10 cellular contexts compared by ENCODE assay signal in the genomic region with DNA sequence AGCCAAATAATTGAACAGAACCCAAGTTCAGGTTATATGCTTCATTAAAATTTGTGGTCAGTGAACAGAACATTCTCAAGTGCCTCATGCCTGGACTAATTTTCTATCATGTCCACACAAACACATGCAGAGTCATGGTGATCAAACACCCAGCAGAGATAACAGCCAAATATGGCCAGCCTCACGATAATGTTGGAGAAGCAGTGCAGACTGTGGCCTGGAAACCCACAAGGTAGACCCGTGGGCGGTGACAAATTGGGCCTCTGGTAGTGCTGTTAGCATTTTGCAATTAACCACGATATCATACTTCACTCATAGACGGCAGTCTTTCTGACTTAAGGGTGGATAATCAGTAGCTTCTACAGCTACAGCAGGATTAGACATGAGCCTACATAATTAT. TPM values are rescaled to one million over a fixed set of nuclear protein-coding genes. Genes with fewer than 3 reads are reported as not detected.
DNase-seq lines count a peak whose midpoint lies in the region; ATAC-seq, FAIRE-seq and TF ChIP-seq lines count a peak whose summit lies in the region.
"Had no signal": no experiment of that assay in that cellular context is flagged by ENCODE, and none has a peak within 500 bp of the region (broad histone marks: within the 10 kb centered on the region; RNA-seq: fewer than 3 reads in every experiment).

No MANE protein-coding gene starts in this region.

- no TSS peak for BruUV-seq in K562 (replicated peaks; lab: Mats Ljungman, UMichigan)

- H3K9me2 ChIP-seq in Loucy (replicated peaks; ENCODE audit: low read depth, low read length) = no peaks in the 10 kb centered on the region

- no peak for TF ChIP-seq CTCF in Loucy (conservative IDR thresholded peaks at IDR 0.05; ENCODE audit: low read length)
- peak; percentile 15 to 50 (median 24); a peak in 3 of 6 replicates for TF ChIP-seq CTCF in K562 (IDR thresholded peaks at IDR 0.05 in 2 of 3, conservative IDR thresholded peaks at IDR 0.05 in 1 of 3; ENCODE audit: insufficient read depth in 2 of 3, low read depth in 1 of 3, low read length in 3 of 3)

- FAIRE-seq in K562 (lab: Jason Lieb, UNC) = peak; percentile 99

- no peaks in the 10 kb centered on the region for H3K9me3 Mint-ChIP-seq in activated T-cell treated with anti-CD3 and anti-CD28 coated beads, Interleukin-2, amount 50 U/mL, for 4 hours

- peak overlapping the region; percentile 32 for H3K27ac ChIP-seq in K562 (ENCODE audit: extremely low read depth, low read depth, low read length)
- H3K27ac ChIP-seq: skin epidermis, transverse colon had no signal

- H3K9me1 ChIP-seq in K562 (ENCODE audit: control insufficient read depth, insufficient read depth, low read length) = no peaks in the 10 kb centered on the region

- TF ChIP-seq POLR2A in K562 (conservative IDR thresholded peaks at IDR 0.05) = no peak

- H3K4me1 ChIP-seq in Loucy (ENCODE audit: insufficient read depth, low read length, poor library complexity, severe bottlenecking) (peaks cover 3% of the 10 kb centered on the region), K562 (replicated peaks in 1 of 2; ENCODE audit: control insufficient read depth in 2 of 2, insufficient read depth in 2 of 2, low read length in 2 of 2) (peaks cover 0 to 9% of the 10 kb centered on the region in 2 experiments; a peak in 2 of 5 replicates)
- H3K4me1 ChIP-seq: transverse colon had no signal

- peak overlapping the region; percentile 42 for H3K4me2 ChIP-seq in Loucy (ENCODE audit: low read depth, low read length, poor library complexity, severe bottlenecking)
- 0 out of 2 replicates have a peak overlapping the region, but pooled peaks have one; percentile 1 for H3K4me2 ChIP-seq in K562 (ENCODE audit: insufficient read depth, low read length)

- H3K27me3 Mint-ChIP-seq in activated T-cell treated with anti-CD3 and anti-CD28 coated beads, Interleukin-2, amount 50 U/mL, for 4 hours (ENCODE audit: low read depth) = peaks cover 13% of the 10 kb centered on the region

- CTCF ChIA-PET in K562 (lab: Yijun Ruan, JAX; ENCODE audit: low intra/inter-chr PET ratio) = interaction anchor here (0.6 kb wide), 1 partner anchor 328 kb away, joined by 3 read pairs; no protein-coding TSS in a partner anchor

- no peaks in the 10 kb centered on the region for H3K79me2 ChIP-seq in Loucy (ENCODE audit: insufficient read depth, low read length)
- no peaks in the 10 kb centered on the region for H3K79me2 ChIP-seq in K562 (ENCODE audit: control insufficient read depth, insufficient read depth, low read length)

- no peaks in the 10 kb centered on the region for H3K4me1 Mint-ChIP-seq in activated T-cell treated with anti-CD3 and anti-CD28 coated beads, Interleukin-2, amount 50 U/mL, for 4 hours (ENCODE audit: low read depth)

- no peak overlapping the region for H3K4me3 Mint-ChIP-seq in activated T-cell treated with anti-CD3 and anti-CD28 coated beads, Interleukin-2, amount 50 U/mL, for 4 hours

- intact Hi-C loops in K562 (cut with micrococcal nuclease) = loop anchor here (5.0 kb wide), 1 partner anchor 46 kb away; no protein-coding TSS in a partner anchor

- no peak overlapping the region for H3K4me3 ChIP-seq in Loucy (ENCODE audit: low read length, poor library complexity, severe bottlenecking)
- H3K4me3 ChIP-seq in K562 = no peak overlapping the region
- H3K4me3 ChIP-seq: skin epidermis, transverse colon had no signal

- H3F3A ChIP-seq in Loucy (ENCODE audit: low read depth) = no peaks in the 10 kb centered on the region

- ATAC-seq in activated T-cell treated with anti-CD3 and anti-CD28 coated beads, Interleukin-2, amount 50 U/mL, for 4 hours = peak; percentile 46 to 74
- ATAC-seq in K562 = peak; percentile 98
- no peak for ATAC-seq in HG03039 (IDR thresholded peaks at IDR 0.05; ENCODE audit: unreplicated experiment)

- TF ChIP-seq EP300 in K562 (IDR thresholded peaks at IDR 0.05; ENCODE audit: low read length) = peak; percentile 83

- H3K36me3 ChIP-seq in Loucy (ENCODE audit: insufficient read depth, low read length) = no peaks in the 10 kb centered on the region
- H3K36me3 ChIP-seq in K562 (ENCODE audit: control insufficient read depth, insufficient read depth, low read length) = no peaks in the 10 kb centered on the region
- H3K36me3 ChIP-seq: transverse colon had no signal

- 2% methylated on average over 5 of the region's 5 CpGs for WGBS in K562 (ENCODE audit: insufficient coverage, low coverage, missing lambda C conversion rate)

- H3K36me3 Mint-ChIP-seq in activated T-cell treated with anti-CD3 and anti-CD28 coated beads, Interleukin-2, amount 50 U/mL, for 4 hours (ENCODE audit: insufficient read depth) = no peaks in the 10 kb centered on the region

- DNase-seq in activated T-cell treated with anti-CD3 and anti-CD28 coated beads, Interleukin-2, amount 50 U/mL, for 4 hours = no peak
- DNase-seq in activated T-cell treated with anti-CD3 and anti-CD28 coated beads, Interleukin-2, amount 50 U/mL, for 1 hour = no peak
- DNase-seq in K562 (ENCODE audit: extremely low read depth in 1 of 4, low spot score in 3 of 4) (peak; percentile 68 to 88 (median 75)), NCI-H774 (lab: John Stamatoyannopoulos, UW) (no peak), LoVo (ENCODE audit: low spot score) (no peak)
- peak; percentile 10 for DNase-seq in stimulated activated CD8-positive, alpha-beta memory T cell treated with anti-CD3 and anti-CD28 coated beads, Interleukin-12 subunit alpha, Interleukin-12 subunit beta, amount 100 ng/mL, for 24 hours (ENCODE audit: extremely low read depth)
- DNase-seq: transverse colon had no signal

- no peak overlapping the region for H2AFZ ChIP-seq in Loucy (ENCODE audit: low read length)
- H2AFZ ChIP-seq in K562 (ENCODE audit: low read depth, low read length) = no peak overlapping the region

- in situ Hi-C loops in K562 (cut with MboI) = no loop called here

- H3K27me3 ChIP-seq in Loucy (ENCODE audit: insufficient read depth, low read length, poor library complexity, severe bottlenecking) (no peaks in the 10 kb centered on the region), K562 (ENCODE audit: control insufficient read depth in 2 of 2, insufficient read depth in 2 of 2, low read length in 2 of 2) (no peaks in the 10 kb centered on the region; a peak in 1 of 5 replicates)
- H3K27me3 ChIP-seq: transverse colon had no signal

- H3K9me3 ChIP-seq in Loucy (ENCODE audit: insufficient read depth, low read depth, low read length) (no peaks in the 10 kb centered on the region), K562 (replicated peaks; ENCODE audit: control insufficient read depth, insufficient read depth, low read depth, low read length) (no peaks in the 10 kb centered on the region)
- H3K9me3 ChIP-seq: transverse colon had no signal

- POLR2A ChIA-PET in K562 (lab: Yijun Ruan, JAX) = no interaction called here

- no peak for TF ChIP-seq RAD21 in K562 (CRISPR knock-in tag; conservative IDR thresholded peaks at IDR 0.05 in 1 of 2, IDR thresholded peaks at IDR 0.05 in 1 of 2)

- H3K9ac ChIP-seq in Loucy (ENCODE audit: low read depth, low read length, poor library complexity, severe bottlenecking) = no peak overlapping the region
- H3K9ac ChIP-seq in K562 (ENCODE audit: insufficient read depth in 1 of 2, low read depth in 2 of 2, low read length in 2 of 2) = no peak overlapping the region

- H4K20me1 ChIP-seq in Loucy (ENCODE audit: insufficient read depth, low read length, poor library complexity, severe bottlenecking) = no peaks in the 10 kb centered on the region
- no peaks in the 10 kb centered on the region for H4K20me1 ChIP-seq in K562 (replicated peaks; ENCODE audit: control insufficient read depth, insufficient read depth, low read length)

TF ChIP-seq in K562, 482 proteins besides CTCF, POLR2A, EP300 and RAD21 (continues in another document):
- TF ChIP-seq LEF1 (IDR thresholded peaks at IDR 0.05) = peak; percentile 88

RNA-seq across cellular contexts. Expression of a gene that starts 35.0 kb away (rescaled TPM):
- 10 to 100 TPM; 22.2 to 31.9 (median 26.4) TPM for total RNA-seq in activated T-cell treated with anti-CD3 and anti-CD28 coated beads, Interleukin-2, amount 50 U/mL, for 4 hours
- 51.5 and 98.5 TPM in 2 replicates for total RNA-seq in K562 (2011; cell fraction: chromatin; rRNA removed; ENCODE audit: low replicate concordance)
- 19.5 and 33.3 TPM in 2 replicates for total RNA-seq in K562 (2011; cell fraction: nucleolus; rRNA removed)
- total RNA-seq in K562 (2011; cell fraction: nucleoplasm; rRNA removed) = 28.0 and 37.8 TPM in 2 replicates
- 12.6 and 13.3 TPM in 2 replicates for total RNA-seq in K562 (2014; rRNA removed)
- 18.1 and 18.5 TPM in 2 replicates for total RNA-seq in K562 (2014; rRNA removed; fragmentation: Illumina TruSeq; extraction: Trizol)
- 13.5 and 15.8 TPM in 2 replicates for total RNA-seq in K562 (2015; rRNA removed; fragmentation: Illumina TruSeq; extraction: Trizol)
- 17.3 and 21.5 TPM in 2 replicates for total RNA-seq in K562 (2021)
- polyA plus RNA-seq in K562 (2011; rRNA removed) = 12.4 and 13.2 TPM in 2 replicates
- 3.6 and 6.2 TPM in 2 replicates for polyA plus RNA-seq in K562 (2011; cell fraction: cytosol; rRNA removed)
- polyA plus RNA-seq in K562 (2011; cell fraction: nucleus; rRNA removed) = 15.2 and 18.6 TPM in 2 replicates
- polyA plus RNA-seq in K562 (2012) = 10.8 and 11.4 TPM in 2 replicates
- 10.2 and 13.7 TPM in 2 replicates for polyA plus RNA-seq in K562 (2014; fragmentation: Illumina TruSeq; extraction: Trizol)
- polyA plus RNA-seq in K562 (2014; fragmentation: Nextera tagmentation; extraction: Ambion mirVana) = 1 to 10 TPM; 2.1 to 2.5 TPM
- polyA plus RNA-seq in K562 (2014; rRNA removed) = 7.9 and 9.1 TPM in 2 replicates
- 47.7 and 54.5 TPM in 2 replicates for polyA minus RNA-seq in K562 (2011; rRNA and poly(A)+ RNA removed)
- polyA minus RNA-seq in K562 (2011; cell fraction: cytosol; rRNA and poly(A)+ RNA removed) = 13.7 and 14.8 TPM in 2 replicates
- polyA minus RNA-seq in K562 (2011; cell fraction: nucleus; rRNA and poly(A)+ RNA removed) = 51.6 and 66.0 TPM in 2 replicates

RNA-seq across cellular contexts. Expression of a gene that starts 52.5 kb away (rescaled TPM):
- 1 to 10 TPM; 5.1 to 5.7 (median 5.6) TPM for total RNA-seq in activated T-cell treated with anti-CD3 and anti-CD28 coated beads, Interleukin-2, amount 50 U/mL, for 4 hours
- 12.5 and 31.3 TPM in 2 replicates for total RNA-seq in K562 (2011; cell fraction: chromatin; rRNA removed; ENCODE audit: low replicate concordance)
- 5.2 and 5.9 TPM in 2 replicates for total RNA-seq in K562 (2011; cell fraction: nucleolus; rRNA removed)
- 16.3 and 34.4 TPM in 2 replicates for total RNA-seq in K562 (2011; cell fraction: nucleoplasm; rRNA removed)
- 2.0 TPM in 2 replicates for total RNA-seq in K562 (2014; rRNA removed)
- total RNA-seq in K562 (2014; rRNA removed; fragmentation: Illumina TruSeq; extraction: Trizol) = 4.4 and 5.7 TPM in 2 replicates
- 3.3 and 3.5 TPM in 2 replicates for total RNA-seq in K562 (2015; rRNA removed; fragmentation: Illumina TruSeq; extraction: Trizol)
- total RNA-seq in K562 (2021) = 3.9 and 4.1 TPM in 2 replicates
- 2.7 and 3.1 TPM in 2 replicates for polyA plus RNA-seq in K562 (2011; rRNA removed)
- polyA plus RNA-seq in K562 (2011; cell fraction: cytosol; rRNA removed) = 0.76 and 1.4 TPM in 2 replicates
- 3.7 and 4.1 TPM in 2 replicates for polyA plus RNA-seq in K562 (2011; cell fraction: nucleus; rRNA removed)
- 1.5 and 1.8 TPM in 2 replicates for polyA plus RNA-seq in K562 (2012)
- polyA plus RNA-seq in K562 (2014; fragmentation: Illumina TruSeq; extraction: Trizol) = 2.5 and 3.6 TPM in 2 replicates
- polyA plus RNA-seq in K562 (2014; fragmentation: Nextera tagmentation; extraction: Ambion mirVana) = under 1 TPM; 0.38 to 0.77 TPM
- polyA plus RNA-seq in K562 (2014; rRNA removed) = 1.5 and 1.6 TPM in 2 replicates
- polyA minus RNA-seq in K562 (2011; rRNA and poly(A)+ RNA removed) = 15.6 and 19.6 TPM in 2 replicates
- polyA minus RNA-seq in K562 (2011; cell fraction: cytosol; rRNA and poly(A)+ RNA removed) = 3.5 and 3.6 TPM in 2 replicates
- polyA minus RNA-seq in K562 (2011; cell fraction: nucleus; rRNA and poly(A)+ RNA removed) = 6.2 and 12.8 TPM in 2 replicates

Comparison
In these comparisons a context has a peak if more than half of its experiments do, and no peak if none do; other contexts are left out.
1. DNase-seq: peak in K562 (4 of 4) and stimulated activated CD8-positive, alpha-beta memory T cell treated with anti-CD3 and anti-CD28 coated beads, Interleukin-12 subunit alpha, Interleukin-12 subunit beta, amount 100 ng/mL, for 24 hours (single experiment); none in activated T-cell treated with anti-CD3 and anti-CD28 coated beads, Interleukin-2, amount 50 U/mL, for 4 hours (single experiment), activated T-cell treated with anti-CD3 and anti-CD28 coated beads, Interleukin-2, amount 50 U/mL, for 1 hour (single experiment), NCI-H774 (single experiment) and LoVo (single experiment).